ENCODE assay signal across 8 cellular contexts in genomic region chr4:54065282-54066087, GRCh38. TPM values are rescaled to one million over a fixed set of nuclear protein-coding genes. Genes with fewer than 3 reads are reported as not detected.
DNase-seq lines count a peak whose midpoint lies in the region; ATAC-seq and TF ChIP-seq lines count a peak whose summit lies in the region.

No MANE protein-coding gene starts in this region.

- H3F3A ChIP-seq in OCI-LY1 (ENCODE audit: insufficient read depth, low read length), result no peaks in the 10 kb centered on the region
- peaks cover 3% of the 10 kb centered on the region for H3F3A ChIP-seq in neural progenitor cell (ENCODE audit: low read depth)

- ATAC-seq in CD8-positive, alpha-beta T cell, result no peak

- POLR2A ChIA-PET in CD8-positive, alpha-beta T cell (lab: Charles Lee), result interaction anchor here (1.6 to 2.8 kb wide), 2 partner anchors 26 to 34 kb away, joined by 4 to 7 read pairs; no protein-coding TSS in a partner anchor

- no peaks in the 10 kb centered on the region for H3K9me3 ChIP-seq in CD8-positive, alpha-beta T cell (ENCODE audit: low read length)
- H3K9me3 ChIP-seq in OCI-LY1 (ENCODE audit: low read length) (no peaks in the 10 kb centered on the region), ectodermal cell (ENCODE audit: control insufficient read depth, low read length) (no peaks in the 10 kb centered on the region), neural progenitor cell (ENCODE audit: low read depth) (no peaks in the 10 kb centered on the region)

- peaks cover 39% of the 10 kb centered on the region for H3K4me1 Mint-ChIP-seq in CD8-positive, alpha-beta T cell (ENCODE audit: low read depth)
- H3K4me1 Mint-ChIP-seq in neural progenitor cell, result peaks cover 34% of the 10 kb centered on the region

- H3K79me2 ChIP-seq in OCI-LY1 (ENCODE audit: insufficient read depth, low read length) (peaks cover 36% of the 10 kb centered on the region), neural progenitor cell (ENCODE audit: low read depth) (peaks cover 35% of the 10 kb centered on the region)

- H4K20me1 ChIP-seq in OCI-LY1 (ENCODE audit: insufficient read depth, low read length) (no peaks in the 10 kb centered on the region), neural progenitor cell (ENCODE audit: low read depth) (peaks cover 31% of the 10 kb centered on the region)

- no peaks in the 10 kb centered on the region for H3K9me3 Mint-ChIP-seq in CD8-positive, alpha-beta T cell
- no peaks in the 10 kb centered on the region for H3K9me3 Mint-ChIP-seq in neural progenitor cell

- H3K9ac ChIP-seq in OCI-LY1 (ENCODE audit: low read length), result peak overlapping the region; percentile 65
- no peak overlapping the region for H3K9ac ChIP-seq in neural progenitor cell

- intact Hi-C loops in CD8-positive, alpha-beta T cell (cut with DNase I, micrococcal nuclease), result loop anchor here (1.0 to 10.0 kb wide), 10 partner anchors 28 to 1883 kb away; partner anchors contain the start of genes CEP135 (in 2 of the 2), CLOCK (in 2 of the 2), EXOC1 (in 1 of the 2) and RASL11B (in 1 of the 2)

- no peak for TF ChIP-seq CTCF in CD8-positive, alpha-beta T cell (IDR thresholded peaks at IDR 0.05)
- TF ChIP-seq CTCF in OCI-LY1 (IDR thresholded peaks at IDR 0.05; ENCODE audit: low read length) (no peak), neural progenitor cell (IDR thresholded peaks at IDR 0.05) (no peak)

- WGBS in ectodermal cell, 2 experiments, result 80 to 86% methylated on average over 6 of the region's 6 CpGs

- no peaks in the 10 kb centered on the region for H3K36me3 ChIP-seq in CD8-positive, alpha-beta T cell (ENCODE audit: insufficient read depth, low read length)
- H3K36me3 ChIP-seq in OCI-LY1 (ENCODE audit: insufficient read depth, low read length) (no peaks in the 10 kb centered on the region), ectodermal cell (ENCODE audit: control insufficient read depth, insufficient read depth, low read length) (no peaks in the 10 kb centered on the region), neural progenitor cell (no peaks in the 10 kb centered on the region)

- H3K4me3 ChIP-seq in CD8-positive, alpha-beta T cell (ENCODE audit: low read depth, low read length), result peak overlapping the region; percentile 57
- H3K4me3 ChIP-seq in OCI-LY1 (ENCODE audit: low read depth, low read length, poor library complexity, severe bottlenecking) (peak overlapping the region; percentile 83), ectodermal cell (ENCODE audit: insufficient read depth, low read depth, low read length) (peak overlapping the region; percentile 73), neural progenitor cell (peak overlapping the region; percentile 92)

- no peaks in the 10 kb centered on the region for H3K27me3 ChIP-seq in CD8-positive, alpha-beta T cell (ENCODE audit: insufficient read depth, low read length)
- no peaks in the 10 kb centered on the region for H3K27me3 ChIP-seq in OCI-LY1 (ENCODE audit: insufficient read depth, low read length)
- H3K27me3 ChIP-seq in ectodermal cell (ENCODE audit: control insufficient read depth, insufficient read depth, low read length, poor library complexity, severe bottlenecking), result peaks cover 5% of the 10 kb centered on the region
- H3K27me3 ChIP-seq in neural progenitor cell, result peaks cover 23% of the 10 kb centered on the region

- H3K4me3 Mint-ChIP-seq in CD8-positive, alpha-beta T cell, result peak overlapping the region; percentile 73
- H3K4me3 Mint-ChIP-seq in neural progenitor cell, result peak overlapping the region; percentile 81

- peak overlapping the region; percentile 92 for H3K27ac Mint-ChIP-seq in CD8-positive, alpha-beta T cell
- H3K27ac Mint-ChIP-seq in neural progenitor cell, result peak overlapping the region; percentile 61

- CTCF ChIA-PET in CD8-positive, alpha-beta T cell (lab: Charles Lee), result interaction anchor here (1.8 kb wide), 1 partner anchor 8 kb away, joined by 3 read pairs; no protein-coding TSS in a partner anchor

- peak overlapping the region; percentile 62 for H3K4me2 ChIP-seq in OCI-LY1 (ENCODE audit: low read length)
- H3K4me2 ChIP-seq in neural progenitor cell, result peak overlapping the region; percentile 87

- H2AFZ ChIP-seq in OCI-LY1 (ENCODE audit: low read length) (peak overlapping the region; percentile 50; the same call in 1 of the 2 replicates), neural progenitor cell (replicated peaks) (peak overlapping the region; percentile 96)

- peaks cover 3% of the 10 kb centered on the region for H3K27me3 Mint-ChIP-seq in CD8-positive, alpha-beta T cell (ENCODE audit: low read depth)
- H3K27me3 Mint-ChIP-seq in neural progenitor cell (ENCODE audit: insufficient read depth, low read depth), result peaks cover 3% of the 10 kb centered on the region

- H3K9me2 ChIP-seq in OCI-LY1 (ENCODE audit: low read depth, low read length), result no peaks in the 10 kb centered on the region

- peak overlapping the region; percentile 67 for H3K27ac ChIP-seq in CD8-positive, alpha-beta T cell (ENCODE audit: low read depth, low read length)
- H3K27ac ChIP-seq in OCI-LY1 (ENCODE audit: low read depth, low read length, poor library complexity, severe bottlenecking), result no peak overlapping the region
- H3K27ac ChIP-seq in ectodermal cell (ENCODE audit: insufficient read depth, low read depth, low read length, poor library complexity, severe bottlenecking), result no peak overlapping the region
- H3K27ac ChIP-seq in neural progenitor cell, result no peak overlapping the region

- no peak for DNase-seq in CD8-positive, alpha-beta T cell
- DNase-seq in neural progenitor cell (ENCODE audit: low spot score), result no peak
- DNase-seq in NCI-H1930 (lab: John Stamatoyannopoulos, UW), result no peak
- no peak for DNase-seq in DMS53 (lab: John Stamatoyannopoulos, UW)
- DNase-seq in C1 segment of cervical spinal cord (lab: John Stamatoyannopoulos, UW), result no peak
- no peak for DNase-seq in activated gamma-delta T cell treated with Interleukin-2 at 50 U/mL for 16 hours

- peaks cover 17% of the 10 kb centered on the region for H3K36me3 Mint-ChIP-seq in CD8-positive, alpha-beta T cell
- H3K36me3 Mint-ChIP-seq in neural progenitor cell, result no peaks in the 10 kb centered on the region

- H3K4me1 ChIP-seq in CD8-positive, alpha-beta T cell (ENCODE audit: insufficient read depth, low read length), result peaks cover 29% of the 10 kb centered on the region
- H3K4me1 ChIP-seq in OCI-LY1 (ENCODE audit: insufficient read depth, low read length, severe bottlenecking), result peaks cover 35% of the 10 kb centered on the region
- no peaks in the 10 kb centered on the region for H3K4me1 ChIP-seq in ectodermal cell (ENCODE audit: control insufficient read depth, insufficient read depth, low read length)
- peaks cover 14% of the 10 kb centered on the region for H3K4me1 ChIP-seq in neural progenitor cell

RNA-seq across cellular contexts. Expression of gene CHIC2, which starts 1.1 kb away (rescaled TPM):
- 10 to 100 TPM; 67.3 to 69.3 TPM for total RNA-seq in CD8-positive, alpha-beta T cell
- polyA plus RNA-seq in ectodermal cell (2013, experiment 1 of 4), result 11.8 TPM
- 12.6 TPM for polyA plus RNA-seq in ectodermal cell (2013, experiment 2 of 4)
- polyA plus RNA-seq in ectodermal cell (2013, experiment 3 of 4), result 12.3 TPM
- 9.0 TPM for polyA plus RNA-seq in ectodermal cell (2013, experiment 4 of 4)
- 12.8 and 16.9 TPM in 2 replicates for total RNA-seq in neural progenitor cell (ENCODE audit: low replicate concordance)

RNA-seq across cellular contexts. Expression of gene GSX2, which starts 34.5 kb away (rescaled TPM):
- not detected for total RNA-seq in CD8-positive, alpha-beta T cell
- not detected for polyA plus RNA-seq in ectodermal cell (2013, experiment 1 of 4)
- not detected for polyA plus RNA-seq in ectodermal cell (2013, experiment 2 of 4)
- polyA plus RNA-seq in ectodermal cell (2013, experiment 3 of 4), result not detected
- not detected for polyA plus RNA-seq in ectodermal cell (2013, experiment 4 of 4)
- total RNA-seq in neural progenitor cell (ENCODE audit: low replicate concordance), result 0.59 TPM in 1 of 2 replicates, not detected in the other
